In genomic region chr11:6637871-6638270, GRCh38 we compare ENCODE assay signal across 15 cellular contexts. TPM values are rescaled to one million over a fixed set of nuclear protein-coding genes. Genes with fewer than 3 reads are reported as not detected.
DNase-seq lines count a peak whose midpoint lies in the region; TF ChIP-seq lines count a peak whose summit lies in the region.
"Had no signal": no experiment of that assay in that cellular context is flagged by ENCODE, and none has a peak within 500 bp of the region (broad histone marks: within the 10 kb centered on the region; RNA-seq: fewer than 3 reads in every experiment).

No MANE protein-coding gene starts in this region.

- H4K8ac ChIP-seq in neuronal stem cell (ENCODE audit: low read depth, low read length), result no peak overlapping the region

- H3K27ac Mint-ChIP-seq in chondrocyte (ENCODE audit: unreplicated experiment), result no peak overlapping the region
- H3K27ac Mint-ChIP-seq: activated CD4-positive, alpha-beta T cell treated with anti-CD3 and anti-CD28 coated beads, Interleukin-2, amount 10 ng/mL, durations not matched to agents 7 days and 5 days; type B pancreatic cell had no signal

- POLR2A ChIA-PET in A673 (lab: Charles Lee; ENCODE audit: low non-redundant PET), result no interaction called here

- H3K9ac ChIP-seq in neuronal stem cell (ENCODE audit: low read depth, low read length, poor library complexity), result no peak overlapping the region

- no peak overlapping the region for H2AK5ac ChIP-seq in neuronal stem cell (ENCODE audit: low read depth, low read length)

- TF ChIP-seq CTCF in fibroblast of pulmonary artery (IDR thresholded peaks at IDR 0.05; ENCODE audit: low read length, missing control alignments) (no peak), A673 (conservative IDR thresholded peaks at IDR 0.05; ENCODE audit: low read depth, low read length) (no peak), chondrocyte (IDR thresholded peaks at IDR 0.05) (no peak)

- H4K91ac ChIP-seq in neuronal stem cell (ENCODE audit: low read depth, low read length, poor library complexity), result no peak overlapping the region

- H3K36me3 ChIP-seq in neuronal stem cell (replicated peaks in 1 of 2; ENCODE audit: control insufficient read depth in 2 of 2, insufficient read depth in 2 of 2, low read length in 2 of 2) (peaks cover 7 to 74% of the 10 kb centered on the region in 2 donors), A673 (ENCODE audit: insufficient read depth, low read length, poor library complexity, severe bottlenecking) (no peaks in the 10 kb centered on the region)

- no peaks in the 10 kb centered on the region for H3K27me3 ChIP-seq in neuronal stem cell (ENCODE audit: control insufficient read depth in 3 of 3, insufficient read depth in 3 of 3, low read depth in 1 of 3, low read length in 3 of 3)
- no peaks in the 10 kb centered on the region for H3K27me3 ChIP-seq in A673 (replicated peaks; ENCODE audit: insufficient read depth, low read depth, low read length, poor library complexity)

- CTCF ChIA-PET in A673 (lab: Charles Lee), result no interaction called here

- WGBS in neuronal stem cell (ENCODE audit: extremely low coverage in 2 of 2, insufficient read length in 2 of 2, insufficient replicate concordance in 1 of 2), 2 donors, result no CpG with 5 or more reads among the region's 3 CpGs

- H3K79me1 ChIP-seq in neuronal stem cell (ENCODE audit: low read depth, low read length), result no peaks in the 10 kb centered on the region

- BruUV-seq in A673 (replicated peaks; lab: Mats Ljungman, UMichigan), result no TSS peak

- H3K27ac ChIP-seq in neuronal stem cell (replicated peaks; ENCODE audit: low read length) (no peak overlapping the region), A673 (ENCODE audit: low read depth, low read length, poor library complexity, severe bottlenecking) (no peak overlapping the region)

- no peak overlapping the region for H2BK12ac ChIP-seq in neuronal stem cell (ENCODE audit: low read length)

- no peaks in the 10 kb centered on the region for H3K9me3 Mint-ChIP-seq in chondrocyte (ENCODE audit: low read depth)
- H3K9me3 Mint-ChIP-seq: activated CD4-positive, alpha-beta T cell treated with anti-CD3 and anti-CD28 coated beads, Interleukin-2, amount 10 ng/mL, durations not matched to agents 7 days and 5 days; type B pancreatic cell had no signal

- no peak overlapping the region for H3K4me2 ChIP-seq in neuronal stem cell (ENCODE audit: insufficient read depth, low read length, poor library complexity, severe bottlenecking)

- intact Hi-C loops in A673 (cut with micrococcal nuclease; ENCODE audit: unreplicated experiment), result no loop called here

- no peak overlapping the region for H2BK5ac ChIP-seq in neuronal stem cell (ENCODE audit: low read length)

- no peak overlapping the region for H2BK15ac ChIP-seq in neuronal stem cell (ENCODE audit: low read length)

- H2AFZ ChIP-seq in neuronal stem cell (ENCODE audit: low read length), result no peak overlapping the region

- H3K4me1 ChIP-seq in neuronal stem cell (ENCODE audit: control insufficient read depth in 2 of 2, insufficient read depth in 1 of 2, low read depth in 1 of 2, low read length in 2 of 2) (peaks cover 5 to 10% of the 10 kb centered on the region in 2 donors), A673 (ENCODE audit: insufficient read depth, low read length, poor library complexity, severe bottlenecking) (no peaks in the 10 kb centered on the region)

- H3K4ac ChIP-seq in neuronal stem cell (ENCODE audit: low read length), result no peak overlapping the region

- no peaks in the 10 kb centered on the region for H3K9me3 ChIP-seq in neuronal stem cell (replicated peaks in 1 of 2; ENCODE audit: control insufficient read depth in 2 of 2, insufficient read depth in 1 of 2, low read depth in 1 of 2, low read length in 2 of 2)
- H3K9me3 ChIP-seq in A673 (ENCODE audit: low read depth, low read length, poor library complexity, severe bottlenecking), result no peaks in the 10 kb centered on the region

- no peak overlapping the region for H2BK120ac ChIP-seq in neuronal stem cell (ENCODE audit: low read depth, low read length)

- H3K27me3 Mint-ChIP-seq in chondrocyte (ENCODE audit: low read depth), result no peaks in the 10 kb centered on the region
- H3K27me3 Mint-ChIP-seq: activated CD4-positive, alpha-beta T cell treated with anti-CD3 and anti-CD28 coated beads, Interleukin-2, amount 10 ng/mL, durations not matched to agents 7 days and 5 days; type B pancreatic cell had no signal

- H3K4me3 ChIP-seq in fibroblast of pulmonary artery (replicated peaks; ENCODE audit: low read depth, low read length) (no peak overlapping the region), neuronal stem cell (ENCODE audit: low read length in 2 of 2) (no peak overlapping the region), A673 (ENCODE audit: low read depth, low read length, poor library complexity, severe bottlenecking) (no peak overlapping the region)

- no peak overlapping the region for H3K23ac ChIP-seq in neuronal stem cell (ENCODE audit: low read depth, low read length, poor library complexity)

- peak; percentile 87 for DNase-seq in AG08395 (ENCODE audit: low spot score)
- DNase-seq in NCI-H2196 treated with DMSO at 0.1 percent for 48 hours (lab: John Stamatoyannopoulos, UW; ENCODE audit: unreplicated experiment), result peak; percentile 44
- DNase-seq in fibroblast of pulmonary artery (ENCODE audit: low read depth), result peak; percentile 42
- DNase-seq in neuronal stem cell (ENCODE audit: low spot score), result no peak
- no peak for DNase-seq in iPS-NIHi11 (ENCODE audit: low spot score)
- no peak for DNase-seq in A673 (ENCODE audit: low spot score)
- DNase-seq in NOMO-1 treated with DMSO at 0.1 percent for 48 hours (lab: John Stamatoyannopoulos, UW; ENCODE audit: unreplicated experiment), result no peak
- no peak for DNase-seq in chondrocyte (ENCODE audit: low spot score)
- DNase-seq: activated CD4-positive, alpha-beta T cell treated with anti-CD3 and anti-CD28 coated beads, Interleukin-2, amount 10 ng/mL, durations not matched to agents 7 days and 5 days; effector CD4-positive, alpha-beta T cell; GDM1; MM.1S; NCI-H82; stimulated activated CD4-positive, alpha-beta T cell treated with anti-CD3 and anti-CD28 coated beads, Interleukin-4, amount 100 ng/mL, for 4 hours had no signal

- no peak overlapping the region for H3K4me3 Mint-ChIP-seq in chondrocyte (ENCODE audit: unreplicated experiment)
- H3K4me3 Mint-ChIP-seq: activated CD4-positive, alpha-beta T cell treated with anti-CD3 and anti-CD28 coated beads, Interleukin-2, amount 10 ng/mL, durations not matched to agents 7 days and 5 days; type B pancreatic cell had no signal

- H3K14ac ChIP-seq in neuronal stem cell (ENCODE audit: low read length), result peak overlapping the region; percentile 12

- peaks cover 10% of the 10 kb centered on the region for H3K36me3 Mint-ChIP-seq in chondrocyte (ENCODE audit: low read depth)

- H3K4me1 Mint-ChIP-seq in chondrocyte (ENCODE audit: low read depth), result no peaks in the 10 kb centered on the region
- H3K4me1 Mint-ChIP-seq: activated CD4-positive, alpha-beta T cell treated with anti-CD3 and anti-CD28 coated beads, Interleukin-2, amount 10 ng/mL, durations not matched to agents 7 days and 5 days had no signal

- H3K18ac ChIP-seq in neuronal stem cell (ENCODE audit: low read length), result no peak overlapping the region

RNA-seq across cellular contexts. Expression of gene DCHS1, which starts 17.7 kb away (rescaled TPM):
- 4.5 TPM for polyA plus RNA-seq in neuronal stem cell (2013, experiment 1 of 2)
- polyA plus RNA-seq in neuronal stem cell (2013, experiment 2 of 2), result 4.4 TPM
- total RNA-seq in A673 (2021), result 17.6 and 20.1 TPM in 2 replicates
- total RNA-seq in chondrocyte, result 33.1 to 34.6 TPM (median 33.4 TPM) in 3 replicates

RNA-seq across cellular contexts. Expression of gene TPP1, which starts 18.6 kb away (rescaled TPM):
- 47.2 TPM for polyA plus RNA-seq in neuronal stem cell (2013, experiment 1 of 2)
- polyA plus RNA-seq in neuronal stem cell (2013, experiment 2 of 2), result 47.6 TPM
- total RNA-seq in A673 (2021) (42.2 and 53.0 TPM in 2 replicates), chondrocyte (89.2 to 103 TPM (median 101 TPM) in 3 replicates)

RNA-seq across cellular contexts. Expression of gene TAF10, which starts 25.9 kb away (rescaled TPM):
- 283 TPM for polyA plus RNA-seq in neuronal stem cell (2013, experiment 1 of 2)
- polyA plus RNA-seq in neuronal stem cell (2013, experiment 2 of 2), result 282 TPM
- 108 and 112 TPM in 2 replicates for total RNA-seq in A673 (2021)
- total RNA-seq in chondrocyte, result 80.9 to 124 TPM (median 82.8 TPM) in 3 replicates

RNA-seq across cellular contexts. Expression of gene ILK, which starts 34.3 kb away (rescaled TPM):
- polyA plus RNA-seq in neuronal stem cell (2013, experiment 1 of 2), result 96.9 TPM
- polyA plus RNA-seq in neuronal stem cell (2013, experiment 2 of 2), result 95.8 TPM
- total RNA-seq in A673 (2021) (85.2 and 86.5 TPM in 2 replicates), chondrocyte (200 to 258 TPM (median 248 TPM) in 3 replicates)

RNA-seq across cellular contexts. Expression of gene RRP8, which starts 34.5 kb away (rescaled TPM):
- polyA plus RNA-seq in neuronal stem cell (2013, experiment 1 of 2), result 19.8 TPM
- 18.9 TPM for polyA plus RNA-seq in neuronal stem cell (2013, experiment 2 of 2)
- total RNA-seq in A673 (2021) (19.1 and 21.6 TPM in 2 replicates), chondrocyte (12.8 to 15.7 TPM (median 15.1 TPM) in 3 replicates)

Comparison
In these comparisons a context has a peak if more than half of its experiments do, and no peak if none do; other contexts are left out.
1. DNase-seq: peak in AG08395 (single experiment), NCI-H2196 treated with DMSO at 0.1 percent for 48 hours (single experiment) and fibroblast of pulmonary artery (single experiment); none in neuronal stem cell (single experiment), iPS-NIHi11 (single experiment), A673 (single experiment), NOMO-1 treated with DMSO at 0.1 percent for 48 hours (single experiment) and chondrocyte (single experiment).